In the genomic region with DNA sequence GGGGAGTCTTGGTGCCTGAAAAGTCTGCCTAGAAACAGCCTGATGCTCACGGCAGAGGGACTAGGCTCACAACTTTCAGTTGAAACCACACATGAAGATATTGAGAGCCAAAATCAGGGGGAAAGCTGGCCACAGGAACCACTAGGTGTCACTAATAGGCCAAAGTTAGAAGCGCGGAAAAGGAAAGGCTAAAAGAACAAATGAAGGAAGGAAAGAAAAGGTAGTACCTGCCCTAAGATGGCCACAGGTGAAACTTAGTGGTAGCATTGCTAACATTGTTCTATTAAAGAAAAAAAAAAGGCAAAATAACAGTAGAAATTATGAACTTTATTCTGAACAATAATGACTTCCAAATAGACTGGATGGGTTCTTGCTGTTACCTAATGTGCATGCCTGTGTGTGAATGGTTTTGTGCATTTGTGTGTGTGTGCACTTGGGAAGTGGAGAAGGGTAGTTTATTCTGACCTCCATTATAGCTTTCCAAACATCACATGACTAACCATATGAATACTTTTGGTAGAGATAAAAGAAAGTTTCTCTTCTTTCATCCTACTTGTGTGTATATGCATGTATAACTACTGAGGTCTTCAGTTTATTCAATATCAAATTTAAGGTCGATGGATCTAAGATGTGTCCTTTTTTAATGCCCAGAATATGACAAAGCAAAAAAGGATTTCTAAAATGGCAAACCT, we compare ENCODE assay signal across 8 cellular contexts. TPM values are rescaled to one million over a fixed set of nuclear protein-coding genes. Genes with fewer than 3 reads are reported as not detected.
DNase-seq lines count a peak whose midpoint lies in the region; ATAC-seq, FAIRE-seq and TF ChIP-seq lines count a peak whose summit lies in the region.

No MANE protein-coding gene starts in this region.

- POLR2A ChIA-PET in endothelial cell of umbilical vein (lab: Charles Lee) = no interaction called here

- H3K9ac ChIP-seq in endothelial cell of umbilical vein (replicated peaks; ENCODE audit: extremely low read depth, insufficient read depth, low read length) = no peak overlapping the region

- ATAC-seq in GM18508 (IDR thresholded peaks at IDR 0.05; ENCODE audit: insufficient read depth, unreplicated experiment) (peak; percentile 39), HG03039 (IDR thresholded peaks at IDR 0.05; ENCODE audit: unreplicated experiment) (peak; percentile 28), HG02970 (IDR thresholded peaks at IDR 0.05; ENCODE audit: low FRiP score, unreplicated experiment) (no peak)

- dilution Hi-C loops in endothelial cell of umbilical vein (cut with MboI; ENCODE audit: extremely low pct_ligation_motif_present, low sequenced_read_pairs) = loop anchor here (25.0 kb wide), 1 partner anchor 193 kb away; no protein-coding TSS in a partner anchor

- H3K4me1 ChIP-seq in endothelial cell of umbilical vein (ENCODE audit: control insufficient read depth, extremely low read depth, insufficient read depth, low read length) = peaks cover 9% of the 10 kb centered on the region

- H3K9me1 ChIP-seq in endothelial cell of umbilical vein (replicated peaks; ENCODE audit: control insufficient read depth, extremely low read depth, insufficient read depth, low read length) = no peaks in the 10 kb centered on the region

- intact Hi-C loops in CD14-positive monocyte (cut with micrococcal nuclease) = loop anchor here (5.0 kb wide), 2 partner anchors 92 to 203 kb away; a partner anchor contains a TSS
- intact Hi-C loops in activated CD4-positive, alpha-beta T cell treated with anti-CD3 and anti-CD28 coated beads, Interleukin-2, amount 10 ng/mL, durations not matched to agents 24 days and 14 days (cut with micrococcal nuclease) = loop anchor here (1.0 to 10.0 kb wide), 10 partner anchors 12 to 893 kb away; a partner anchor contains a TSS
- intact Hi-C loops in endothelial cell of umbilical vein (cut with micrococcal nuclease) = loop anchor here (1.0 to 10.0 kb wide), 6 partner anchors 137 to 950 kb away; a partner anchor contains a TSS

- TF ChIP-seq CTCF in CD14-positive monocyte (IDR thresholded peaks at IDR 0.05) = peak; percentile 79
- peak; percentile 67 to 81 for TF ChIP-seq CTCF in endothelial cell of umbilical vein (IDR thresholded peaks at IDR 0.05; ENCODE audit: extremely low read depth in 1 of 2, insufficient read depth in 1 of 2, low read depth in 1 of 2, low read length in 2 of 2)
- peak; percentile 77 for TF ChIP-seq CTCF in neural crest cell (conservative IDR thresholded peaks at IDR 0.05)

- H3K79me2 ChIP-seq in endothelial cell of umbilical vein (ENCODE audit: control insufficient read depth, insufficient read depth, low read length) = no peaks in the 10 kb centered on the region

- no peak overlapping the region for H3K4me2 ChIP-seq in endothelial cell of umbilical vein (ENCODE audit: insufficient read depth, low read length)

- CTCF ChIA-PET in endothelial cell of umbilical vein (lab: Charles Lee) = interaction anchor here (0.7 to 5.1 kb wide), 17 partner anchors 7 to 315 kb away, joined by 3 to 58 read pairs (median 5); a partner anchor contains a TSS

- no peak overlapping the region for H3K4me3 ChIP-seq in endothelial cell of umbilical vein (replicated peaks in 1 of 3; ENCODE audit: insufficient read depth in 1 of 3, low read depth in 1 of 3, low read length in 3 of 3)

- FAIRE-seq in endothelial cell of umbilical vein (lab: Jason Lieb, UNC) = peak; percentile 28

- H4K20me1 ChIP-seq in endothelial cell of umbilical vein (replicated peaks; ENCODE audit: control insufficient read depth, extremely low read depth, insufficient read depth, low read length) = no peaks in the 10 kb centered on the region

- H3K27me3 Mint-ChIP-seq in CD14-positive monocyte (ENCODE audit: low read depth in 3 of 3) (peaks cover 0 to 1% (median 0%) of the 10 kb centered on the region in 3 donors), neural crest cell (ENCODE audit: low read depth) (no peaks in the 10 kb centered on the region)
- H3K27me3 Mint-ChIP-seq in activated CD4-positive, alpha-beta T cell treated with anti-CD3 and anti-CD28 coated beads, Interleukin-2, amount 10 ng/mL, durations not matched to agents 24 days and 14 days = peaks cover 3% of the 10 kb centered on the region

- peak overlapping the region; percentile 61 for H2AFZ ChIP-seq in endothelial cell of umbilical vein (ENCODE audit: low read depth, low read length)

- no TSS peak for BruUV-seq in endothelial cell of umbilical vein (replicated peaks; lab: Mats Ljungman, UMichigan)

- no peak overlapping the region for H3K4me3 Mint-ChIP-seq in CD14-positive monocyte
- H3K4me3 Mint-ChIP-seq in activated CD4-positive, alpha-beta T cell treated with anti-CD3 and anti-CD28 coated beads, Interleukin-2, amount 10 ng/mL, durations not matched to agents 24 days and 14 days = peak overlapping the region; percentile 3
- H3K4me3 Mint-ChIP-seq in neural crest cell = peak overlapping the region; percentile 14

- H3K36me3 Mint-ChIP-seq in CD14-positive monocyte = no peaks in the 10 kb centered on the region
- H3K36me3 Mint-ChIP-seq in activated CD4-positive, alpha-beta T cell treated with anti-CD3 and anti-CD28 coated beads, Interleukin-2, amount 10 ng/mL, durations not matched to agents 24 days and 14 days (ENCODE audit: low read depth) = no peaks in the 10 kb centered on the region
- no peaks in the 10 kb centered on the region for H3K36me3 Mint-ChIP-seq in neural crest cell (ENCODE audit: low read depth)

- no peaks in the 10 kb centered on the region for H3K27me3 ChIP-seq in endothelial cell of umbilical vein (ENCODE audit: control insufficient read depth in 2 of 2, insufficient read depth in 2 of 2, low read length in 2 of 2)

- peaks cover 0 to 1% (median 0%) of the 10 kb centered on the region in 7 donors for H3K9me3 Mint-ChIP-seq in CD14-positive monocyte
- H3K9me3 Mint-ChIP-seq in activated CD4-positive, alpha-beta T cell treated with anti-CD3 and anti-CD28 coated beads, Interleukin-2, amount 10 ng/mL, durations not matched to agents 24 days and 14 days = no peaks in the 10 kb centered on the region
- H3K9me3 Mint-ChIP-seq in neural crest cell = peaks cover 2% of the 10 kb centered on the region

- H3K27ac ChIP-seq in endothelial cell of umbilical vein (ENCODE audit: insufficient read depth, low read depth, low read length) = no peak overlapping the region

- H3K36me3 ChIP-seq in endothelial cell of umbilical vein (ENCODE audit: control insufficient read depth in 2 of 2, extremely low read depth in 1 of 2, insufficient read depth in 2 of 2, low read length in 2 of 2) = no peaks in the 10 kb centered on the region

- H3K9me3 ChIP-seq in endothelial cell of umbilical vein (replicated peaks; ENCODE audit: control insufficient read depth, insufficient read depth, low read length) = no peaks in the 10 kb centered on the region

- no peak for TF ChIP-seq POLR2A in endothelial cell of umbilical vein (IDR thresholded peaks at IDR 0.05; ENCODE audit: low read depth, low read length)

- H3K4me1 Mint-ChIP-seq in CD14-positive monocyte = peaks cover 13% of the 10 kb centered on the region
- H3K4me1 Mint-ChIP-seq in activated CD4-positive, alpha-beta T cell treated with anti-CD3 and anti-CD28 coated beads, Interleukin-2, amount 10 ng/mL, durations not matched to agents 24 days and 14 days = peaks cover 26% of the 10 kb centered on the region
- peaks cover 7% of the 10 kb centered on the region for H3K4me1 Mint-ChIP-seq in neural crest cell

- peak overlapping the region in 2 of 7 donors; percentile 45 to 54 for H3K27ac Mint-ChIP-seq in CD14-positive monocyte
- peak overlapping the region; percentile 29 for H3K27ac Mint-ChIP-seq in activated CD4-positive, alpha-beta T cell treated with anti-CD3 and anti-CD28 coated beads, Interleukin-2, amount 10 ng/mL, durations not matched to agents 24 days and 14 days
- H3K27ac Mint-ChIP-seq in neural crest cell (ENCODE audit: unreplicated experiment) = no peak overlapping the region

- DNase-seq in CD14-positive monocyte (ENCODE audit: low spot score) = no peak
- peak; percentile 24 for DNase-seq in NCI-H226
- DNase-seq in activated CD4-positive, alpha-beta T cell treated with anti-CD3 and anti-CD28 coated beads, Interleukin-2, amount 10 ng/mL, durations not matched to agents 24 days and 14 days = peak; percentile 83
- DNase-seq in endothelial cell of umbilical vein (ENCODE audit: low read depth, low spot score) = peak; percentile 67
- peak; percentile 20 for DNase-seq in neural crest cell (ENCODE audit: low read depth, low spot score)

RNA-seq across cellular contexts. Expression of a gene that starts 2.1 kb away (rescaled TPM):
- polyA plus RNA-seq in CD14-positive monocyte (1 to 10 TPM in 1 of 2 donors, under 1 TPM in 1; 0.24 to 1.4 TPM), endothelial cell of umbilical vein (0.57 and 0.88 TPM in 2 replicates)
- 4.0 and 4.2 TPM in 2 replicates for total RNA-seq in activated CD4-positive, alpha-beta T cell treated with anti-CD3 and anti-CD28 coated beads, Interleukin-2, amount 10 ng/mL, durations not matched to agents 24 days and 14 days
- total RNA-seq in endothelial cell of umbilical vein (1.1 and 2.0 TPM in 2 replicates), neural crest cell (3.1 and 3.4 TPM in 2 replicates)
- 0.92 and 0.96 TPM in 2 replicates for polyA plus RNA-seq in endothelial cell of umbilical vein (2011; cell fraction: cytosol; rRNA removed)
- polyA plus RNA-seq in endothelial cell of umbilical vein (2011; cell fraction: nucleus; rRNA removed) = 0.42 and 0.74 TPM in 2 replicates
- 2.2 and 3.4 TPM in 2 replicates for polyA plus RNA-seq in endothelial cell of umbilical vein (2012)
- polyA minus RNA-seq in endothelial cell of umbilical vein = 2.0 TPM in 1 of 2 replicates, not detected in the other
- 0.61 TPM for polyA minus RNA-seq in endothelial cell of umbilical vein (2011; cell fraction: cytosol; rRNA and poly(A)+ RNA removed)
- 0.43 and 1.3 TPM in 2 replicates for polyA minus RNA-seq in endothelial cell of umbilical vein (2011; cell fraction: nucleus; rRNA and poly(A)+ RNA removed)

RNA-seq across cellular contexts. Expression of a gene that starts 24.6 kb away (rescaled TPM):
- polyA plus RNA-seq in CD14-positive monocyte = not detected
- total RNA-seq in activated CD4-positive, alpha-beta T cell treated with anti-CD3 and anti-CD28 coated beads, Interleukin-2, amount 10 ng/mL, durations not matched to agents 24 days and 14 days = 0.33 and 0.56 TPM in 2 replicates
- total RNA-seq in endothelial cell of umbilical vein = 0.31 and 0.35 TPM in 2 replicates
- polyA plus RNA-seq in endothelial cell of umbilical vein = 0.16 and 0.28 TPM in 2 replicates
- polyA plus RNA-seq in endothelial cell of umbilical vein (2011; cell fraction: cytosol; rRNA removed) = 0.09 and 0.10 TPM in 2 replicates
- 0.13 TPM in 1 of 2 replicates, not detected in the other for polyA plus RNA-seq in endothelial cell of umbilical vein (2011; cell fraction: nucleus; rRNA removed)
- polyA plus RNA-seq in endothelial cell of umbilical vein (2012) = 0.17 and 0.57 TPM in 2 replicates
- polyA minus RNA-seq in endothelial cell of umbilical vein = 0.08 and 0.17 TPM in 2 replicates
- not detected for polyA minus RNA-seq in endothelial cell of umbilical vein (2011; cell fraction: cytosol; rRNA and poly(A)+ RNA removed)
- 0.19 and 0.24 TPM in 2 replicates for polyA minus RNA-seq in endothelial cell of umbilical vein (2011; cell fraction: nucleus; rRNA and poly(A)+ RNA removed)
- 0.14 TPM in 1 of 2 replicates, not detected in the other for total RNA-seq in neural crest cell

RNA-seq across cellular contexts. Expression of a gene that starts 38.3 kb away (rescaled TPM):
- polyA plus RNA-seq in CD14-positive monocyte (not detected), endothelial cell of umbilical vein (0.07 TPM in 1 of 2 replicates, not detected in the other)
- total RNA-seq in activated CD4-positive, alpha-beta T cell treated with anti-CD3 and anti-CD28 coated beads, Interleukin-2, amount 10 ng/mL, durations not matched to agents 24 days and 14 days = not detected in 2 replicates
- total RNA-seq in endothelial cell of umbilical vein (not detected in 2 replicates), neural crest cell (0.68 and 1.0 TPM in 2 replicates)
- 0.11 and 0.25 TPM in 2 replicates for polyA plus RNA-seq in endothelial cell of umbilical vein (2011; cell fraction: cytosol; rRNA removed)
- polyA plus RNA-seq in endothelial cell of umbilical vein (2011; cell fraction: nucleus; rRNA removed) = 0.18 and 0.32 TPM in 2 replicates
- polyA plus RNA-seq in endothelial cell of umbilical vein (2012) = 0.21 and 0.44 TPM in 2 replicates
- polyA minus RNA-seq in endothelial cell of umbilical vein = 1.00 TPM in 1 of 2 replicates, not detected in the other
- not detected for polyA minus RNA-seq in endothelial cell of umbilical vein (2011; cell fraction: cytosol; rRNA and poly(A)+ RNA removed)
- polyA minus RNA-seq in endothelial cell of umbilical vein (2011; cell fraction: nucleus; rRNA and poly(A)+ RNA removed) = not detected in 2 replicates

Comparison
In these comparisons a context has a peak if more than half of its experiments do, and no peak if none do; other contexts are left out.
1. H3K4me3 Mint-ChIP-seq: peak in activated CD4-positive, alpha-beta T cell treated with anti-CD3 and anti-CD28 coated beads, Interleukin-2, amount 10 ng/mL, durations not matched to agents 24 days and 14 days (single experiment) and neural crest cell (single experiment); none in CD14-positive monocyte (0 of 2).
2. Peak in every context shown above with its lines, with median percentiles within 50 percentile points of each other: CTCF ChIP-seq.